26 cellular contexts compared by ENCODE assay signal in the genomic region with DNA sequence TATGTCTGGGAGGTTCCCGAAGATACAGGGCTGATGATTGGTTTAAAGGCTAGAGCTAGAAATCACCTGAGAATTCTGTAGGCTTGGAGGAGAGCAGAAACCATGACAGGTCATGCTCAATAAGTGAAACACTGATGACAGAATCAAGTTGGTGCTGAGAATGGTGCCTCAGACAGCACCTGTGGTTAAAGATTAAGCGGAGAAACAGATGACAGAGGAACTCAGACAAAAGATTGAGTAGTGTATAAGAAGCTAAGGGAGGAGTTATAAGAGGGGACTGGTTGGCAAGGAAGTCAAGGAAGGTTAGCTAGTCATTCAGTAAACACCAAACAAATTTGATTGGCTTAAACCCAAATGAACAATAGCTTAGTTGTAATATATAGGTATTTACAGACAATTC.
"Had no signal": no experiment of that assay in that cellular context is flagged by ENCODE, and none has a peak within 500 bp of the region (broad histone marks: within the 10 kb centered on the region; RNA-seq: fewer than 3 reads in every experiment).

No MANE protein-coding gene starts in this region.

- H3K9me3 ChIP-seq: body of pancreas, esophagus squamous epithelium, gastroesophageal sphincter, heart right ventricle had no signal

- H3K27ac ChIP-seq: body of pancreas, esophagus squamous epithelium, gastroesophageal sphincter, heart right ventricle, hepatocyte, WERI-Rb-1 had no signal

- ATAC-seq: activated CD4-positive, CD25-positive, alpha-beta regulatory T cell treated with anti-CD3 and anti-CD28 coated beads, Interleukin-2, amount 50 U/mL, for 24 hours; activated CD8-positive, alpha-beta T cell treated with anti-CD3 and anti-CD28 coated beads for 36 hours; body of pancreas; effector memory CD8-positive, alpha-beta T cell; gastroesophageal sphincter; heart right ventricle; T-helper 17 cell had no signal

- H3K79me2 ChIP-seq: hepatocyte had no signal

- H2AFZ ChIP-seq: hepatocyte had no signal

- H3K27me3 ChIP-seq: body of pancreas, esophagus squamous epithelium, gastroesophageal sphincter, heart right ventricle, hepatocyte had no signal

- H3K36me3 ChIP-seq: esophagus squamous epithelium, gastroesophageal sphincter, heart right ventricle, WERI-Rb-1 had no signal

- H3K4me1 ChIP-seq: body of pancreas, esophagus squamous epithelium, gastroesophageal sphincter, heart right ventricle had no signal

- H3K4me2 ChIP-seq: hepatocyte had no signal

- H3K4me3 ChIP-seq: body of pancreas, esophagus squamous epithelium, gastroesophageal sphincter, heart right ventricle, hepatocyte had no signal

- DNase-seq: activated B cell treated with CpG ODN at 0.5 μM for 24 hours; activated CD4-positive, alpha-beta T cell treated with anti-CD3 and anti-CD28 coated beads, Interleukin-2, amount 50 U/mL, for 1 hour; activated CD4-positive, alpha-beta T cell treated with anti-CD3 and anti-CD28 coated beads, Interleukin-2, amount 50 U/mL, for 48 hours; activated CD8-positive, alpha-beta memory T cell treated with anti-CD3 and anti-CD28 coated beads for 24 hours; activated CD8-positive, alpha-beta T cell treated with anti-CD3 and anti-CD28 coated beads for 36 hours; activated effector memory CD4-positive, alpha-beta T cell treated with Interleukin-2 at 50 U/mL for 16 hours; activated gamma-delta T cell treated with Interleukin-2 at 50 U/mL for 16 hours; activated naive CD4-positive, alpha-beta T cell treated with anti-CD3 and anti-CD28 coated beads, Interleukin-2, amount 50 U/mL, for 16 hours; activated naive CD4-positive, alpha-beta T cell treated with Interleukin-2 at 50 U/mL for 16 hours; activated T-cell treated with anti-CD3 and anti-CD28 coated beads, Interleukin-2, amount 50 U/mL, for 72 hours; amniotic stem cell; anterior cingulate cortex; body of pancreas; caudate nucleus; cortex of kidney; dermis blood vessel endothelial cell; effector CD4-positive, alpha-beta T cell; effector memory CD8-positive, alpha-beta T cell; esophagus squamous epithelium; foreskin melanocyte; heart right ventricle; T-helper 17 cell; WERI-Rb-1 had no signal
